Comparison of ENCODE assay signal across 28 cellular contexts in the genomic region with DNA sequence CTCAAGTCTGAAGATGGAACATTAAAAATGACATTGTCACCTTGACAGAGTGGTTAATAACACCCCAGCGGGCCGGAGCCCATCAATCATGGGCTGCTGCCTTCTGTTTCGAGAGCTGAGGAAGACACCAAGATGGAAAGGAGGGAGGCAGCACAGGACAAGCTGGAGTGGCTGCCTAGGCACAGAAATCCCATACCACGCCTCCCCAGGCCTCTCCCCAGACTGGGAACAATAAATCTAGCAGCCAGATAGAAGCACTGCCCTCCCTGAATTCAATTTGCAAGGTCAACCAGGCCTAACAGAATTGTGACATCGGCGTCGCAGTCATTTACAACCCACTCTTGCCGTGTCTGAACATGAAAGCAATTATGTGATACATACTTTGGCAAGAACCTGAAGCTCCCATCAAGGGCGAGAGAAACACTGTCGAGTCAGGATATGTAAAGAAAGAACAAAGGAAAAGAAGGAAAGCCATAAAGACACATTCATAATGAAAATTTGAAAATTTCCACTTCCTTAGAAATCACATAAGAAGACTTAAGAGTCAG.
"Had no signal": no experiment of that assay in that cellular context is flagged by ENCODE, and none has a peak within 500 bp of the region (broad histone marks: within the 10 kb centered on the region; RNA-seq: fewer than 3 reads in every experiment).

No MANE protein-coding gene starts in this region.

- H3K36me3 Mint-ChIP-seq: activated naive CD4-positive, alpha-beta T cell treated with anti-CD3 and anti-CD28 coated beads, Interleukin-2, amount 10 ng/mL, durations not matched to agents 7 days and 5 days; activated naive CD8-positive, alpha-beta T cell treated with anti-CD3 and anti-CD28 coated beads, Interleukin-2, amount 10 ng/mL, durations not matched to agents 7 days and 5 days; immature natural killer cell; memory B cell; stimulated activated naive B cell treated with anti-CD40 and anti-IgM and Interleukin-4, amounts not matched to agents 10 μg/mL and 1 μg/mL and 100 μg/mL, for 72 hours had no signal

- H3K4me1 ChIP-seq: heart left ventricle, pancreas, prostate gland, suprapubic skin, tibial nerve had no signal

- H3K4me1 Mint-ChIP-seq: activated naive CD4-positive, alpha-beta T cell treated with anti-CD3 and anti-CD28 coated beads, Interleukin-2, amount 10 ng/mL, durations not matched to agents 7 days and 5 days; activated naive CD8-positive, alpha-beta T cell treated with anti-CD3 and anti-CD28 coated beads, Interleukin-2, amount 10 ng/mL, durations not matched to agents 7 days and 5 days; immature natural killer cell; memory B cell; naive thymus-derived CD4-positive, alpha-beta T cell; neural crest cell; stimulated activated naive B cell treated with anti-CD40 and anti-IgM and Interleukin-4, amounts not matched to agents 10 μg/mL and 1 μg/mL and 100 μg/mL, for 72 hours had no signal

- H3K9me3 ChIP-seq: pancreas, prostate gland, suprapubic skin had no signal

- H3K4me3 Mint-ChIP-seq: activated naive CD4-positive, alpha-beta T cell treated with anti-CD3 and anti-CD28 coated beads, Interleukin-2, amount 10 ng/mL, durations not matched to agents 7 days and 5 days; activated naive CD8-positive, alpha-beta T cell treated with anti-CD3 and anti-CD28 coated beads, Interleukin-2, amount 10 ng/mL, durations not matched to agents 7 days and 5 days; immature natural killer cell; memory B cell; naive thymus-derived CD4-positive, alpha-beta T cell; neural crest cell; stimulated activated naive B cell treated with anti-CD40 and anti-IgM and Interleukin-4, amounts not matched to agents 10 μg/mL and 1 μg/mL and 100 μg/mL, for 72 hours had no signal

- H3K27me3 Mint-ChIP-seq: activated naive CD8-positive, alpha-beta T cell treated with anti-CD3 and anti-CD28 coated beads, Interleukin-2, amount 10 ng/mL, durations not matched to agents 7 days and 5 days had no signal

- H3K27me3 ChIP-seq: brain microvascular endothelial cell, heart left ventricle, pancreas, suprapubic skin, tibial nerve had no signal

- H3K27ac ChIP-seq: brain microvascular endothelial cell, heart left ventricle, pancreas, prostate gland, tibial nerve had no signal

- H3K36me3 ChIP-seq: brain microvascular endothelial cell, heart left ventricle, pancreas, prostate gland, suprapubic skin, tibial nerve had no signal

- H3K4me3 ChIP-seq: heart left ventricle, pancreas, prostate gland, suprapubic skin, tibial nerve had no signal

- H3K9me3 Mint-ChIP-seq: activated naive CD4-positive, alpha-beta T cell treated with anti-CD3 and anti-CD28 coated beads, Interleukin-2, amount 10 ng/mL, durations not matched to agents 7 days and 5 days; activated naive CD8-positive, alpha-beta T cell treated with anti-CD3 and anti-CD28 coated beads, Interleukin-2, amount 10 ng/mL, durations not matched to agents 7 days and 5 days had no signal

- DNase-seq: activated CD4-positive, alpha-beta T cell treated with anti-CD3 and anti-CD28 coated beads for 48 hours; activated CD4-positive, alpha-beta T cell treated with anti-CD3 and anti-CD28 coated beads, Interleukin-2, amount 50 U/mL, for 48 hours; activated CD8-positive, alpha-beta memory T cell treated with anti-CD3 and anti-CD28 coated beads for 24 hours; activated gamma-delta T cell; activated naive CD4-positive, alpha-beta T cell treated with anti-CD3 and anti-CD28 coated beads, Interleukin-2, amount 10 ng/mL, durations not matched to agents 7 days and 5 days; activated naive CD8-positive, alpha-beta T cell treated with anti-CD3 and anti-CD28 coated beads, Interleukin-2, amount 10 ng/mL, durations not matched to agents 7 days and 5 days; brain microvascular endothelial cell; central memory CD4-positive, alpha-beta T cell; dermis blood vessel endothelial cell; effector CD4-positive, alpha-beta T cell; foreskin fibroblast; heart left ventricle; hypothalamus; immature natural killer cell; kidney; left colon; midbrain; naive thymus-derived CD4-positive, alpha-beta T cell; nucleus accumbens; pancreas; stimulated activated CD4-positive, alpha-beta T cell treated with anti-CD3 and anti-CD28 coated beads, Interleukin-15, amount 100 ng/mL, for 24 hours; stimulated activated CD4-positive, alpha-beta T cell treated with anti-CD3 and anti-CD28 coated beads, Interleukin-2, amount 100 ng/mL, for 24 hours; stimulated activated naive B cell treated with anti-CD40 and anti-IgM and Interleukin-4, amounts not matched to agents 10 μg/mL and 1 μg/mL and 100 μg/mL, for 72 hours had no signal

- H3K27ac Mint-ChIP-seq: activated naive CD4-positive, alpha-beta T cell treated with anti-CD3 and anti-CD28 coated beads, Interleukin-2, amount 10 ng/mL, durations not matched to agents 7 days and 5 days; activated naive CD8-positive, alpha-beta T cell treated with anti-CD3 and anti-CD28 coated beads, Interleukin-2, amount 10 ng/mL, durations not matched to agents 7 days and 5 days; immature natural killer cell; memory B cell; naive thymus-derived CD4-positive, alpha-beta T cell; stimulated activated naive B cell treated with anti-CD40 and anti-IgM and Interleukin-4, amounts not matched to agents 10 μg/mL and 1 μg/mL and 100 μg/mL, for 72 hours had no signal
